Comparison of ENCODE assay signal across 19 cellular contexts in genomic region chr5:171315925-171316257, GRCh38. TPM values are rescaled to one million over a fixed set of nuclear protein-coding genes. Genes with fewer than 3 reads are reported as not detected.
A peak's percentile ranks its signal among the peaks of the same experiment; 100 is the strongest.
DNase-seq lines count a peak whose midpoint lies in the region; ATAC-seq, FAIRE-seq and TF ChIP-seq lines count a peak whose summit lies in the region.
"Had no signal": no experiment of that assay in that cellular context is flagged by ENCODE, and none has a peak within 500 bp of the region (broad histone marks: within the 10 kb centered on the region; RNA-seq: fewer than 3 reads in every experiment).

No MANE protein-coding gene starts in this region.

- H3K36me3 ChIP-seq in breast epithelium (no peaks in the 10 kb centered on the region), mammary epithelial cell (ENCODE audit: insufficient read depth, low read length) (no peaks in the 10 kb centered on the region), astrocyte (ENCODE audit: insufficient read depth, low read length) (no peaks in the 10 kb centered on the region), muscle layer of colon (ENCODE audit: insufficient read depth, low read length) (no peaks in the 10 kb centered on the region), thoracic aorta (no peaks in the 10 kb centered on the region)

- H3K9me3 ChIP-seq in breast epithelium (no peaks in the 10 kb centered on the region), mammary epithelial cell (replicated peaks; ENCODE audit: insufficient read depth, low read length) (no peaks in the 10 kb centered on the region), astrocyte (ENCODE audit: insufficient read depth, low read depth, low read length) (no peaks in the 10 kb centered on the region), muscle layer of colon (ENCODE audit: low read length) (no peaks in the 10 kb centered on the region), thoracic aorta (no peaks in the 10 kb centered on the region)
- H3K9me3 ChIP-seq: Caco-2 had no signal

- H4K20me1 ChIP-seq in mammary epithelial cell (ENCODE audit: insufficient read depth, low read length) (peaks cover 3% of the 10 kb centered on the region), astrocyte (ENCODE audit: insufficient read depth, low read length) (peaks cover 18% of the 10 kb centered on the region)

- H3K9me3 Mint-ChIP-seq in astrocyte (ENCODE audit: unreplicated experiment) = peaks cover 19% of the 10 kb centered on the region
- H3K9me3 Mint-ChIP-seq: nephron progenitor cell had no signal

- ATAC-seq in thoracic aorta (ENCODE audit: insufficient number of reproducible peaks, low FRiP score, low read depth) (no peak), HG03469 (IDR thresholded peaks at IDR 0.05; ENCODE audit: unreplicated experiment) (no peak)
- ATAC-seq: GM12878, PC-3 had no signal

- peaks cover 2% of the 10 kb centered on the region for H3K36me3 Mint-ChIP-seq in astrocyte (ENCODE audit: low read depth, unreplicated experiment)

- H3K27me3 Mint-ChIP-seq in astrocyte (ENCODE audit: low read depth, unreplicated experiment) = peaks cover 77% of the 10 kb centered on the region

- CTCF ChIA-PET in mammary epithelial cell (lab: Charles Lee; ENCODE audit: low non-redundant PET) = no interaction called here

- H3K4me1 ChIP-seq in breast epithelium (peaks cover 9% of the 10 kb centered on the region in 2 donors), mammary epithelial cell (ENCODE audit: insufficient read depth, low read length) (peaks cover 4% of the 10 kb centered on the region), astrocyte (ENCODE audit: insufficient read depth, low read length) (peaks cover 8% of the 10 kb centered on the region), muscle layer of colon (ENCODE audit: insufficient read depth, low read length) (peaks cover 31% of the 10 kb centered on the region), thoracic aorta (ENCODE audit: control insufficient read depth in 1 of 2, low read depth in 2 of 2) (peaks cover 28 to 56% of the 10 kb centered on the region in 2 donors)
- H3K4me1 ChIP-seq: Caco-2 had no signal

- H3K27me3 ChIP-seq in breast epithelium = peaks cover 4 to 99% of the 10 kb centered on the region in 2 donors
- peaks cover 79% of the 10 kb centered on the region for H3K27me3 ChIP-seq in mammary epithelial cell (ENCODE audit: insufficient read depth, low read length)
- peaks cover 92% of the 10 kb centered on the region for H3K27me3 ChIP-seq in astrocyte (ENCODE audit: insufficient read depth, low read length)
- peaks cover 44 to 95% of the 10 kb centered on the region in 2 donors for H3K27me3 ChIP-seq in muscle layer of colon (ENCODE audit: control insufficient read depth in 1 of 2, insufficient read depth in 2 of 2, low read length in 2 of 2)
- peaks cover 17% of the 10 kb centered on the region for H3K27me3 ChIP-seq in thoracic aorta (replicated peaks; ENCODE audit: insufficient read depth)

- H3K79me2 ChIP-seq in mammary epithelial cell (ENCODE audit: insufficient read depth, low read length) (no peaks in the 10 kb centered on the region), astrocyte (ENCODE audit: insufficient read depth, low read length) (no peaks in the 10 kb centered on the region)

- H3K4me1 Mint-ChIP-seq in astrocyte (ENCODE audit: low read depth, unreplicated experiment) = no peaks in the 10 kb centered on the region

- dilution Hi-C loops in mammary epithelial cell (cut with HindIII; ENCODE audit: low sequenced_read_pairs) = no loop called here

- no peak overlapping the region for H2AFZ ChIP-seq in mammary epithelial cell (ENCODE audit: low read depth, low read length)
- H2AFZ ChIP-seq in astrocyte (ENCODE audit: low read depth, low read length) = no peak overlapping the region

- TF ChIP-seq POLR2A in breast epithelium (IDR thresholded peaks at IDR 0.05) = no peak

- H3K4me2 ChIP-seq in mammary epithelial cell (ENCODE audit: insufficient read depth, low read depth, low read length) = no peak overlapping the region
- H3K4me2 ChIP-seq in astrocyte (ENCODE audit: low read length) = peak overlapping the region; percentile 54

- H3K27ac Mint-ChIP-seq in astrocyte (ENCODE audit: unreplicated experiment) = no peak overlapping the region
- H3K27ac Mint-ChIP-seq: nephron progenitor cell had no signal

- intact Hi-C loops in breast epithelium (cut with DNase I; ENCODE audit: low total_unique reads) (no loop called here), mammary epithelial cell (cut with micrococcal nuclease) (no loop called here)

- in situ Hi-C loops in mammary epithelial cell (cut with MboI; ENCODE audit: low sequenced_read_pairs in 2 of 2) = no loop called here

- H3K4me3 ChIP-seq in breast epithelium (peak overlapping the region in 2 of 3 donors; percentile 7 to 55), mammary epithelial cell (replicated peaks in 1 of 3; ENCODE audit: insufficient read depth in 1 of 3, low read depth in 2 of 3, low read length in 3 of 3) (no peak overlapping the region), astrocyte (ENCODE audit: insufficient read depth, low read depth, low read length) (no peak overlapping the region), muscle layer of colon (ENCODE audit: low read depth in 1 of 2, low read length in 2 of 2) (peak overlapping the region; percentile 18 to 38), thoracic aorta (peak overlapping the region; percentile 30)
- H3K4me3 ChIP-seq: GM12878 had no signal

- BruUV-seq in mammary epithelial cell (replicated peaks; lab: Mats Ljungman, UMichigan) = no TSS peak

- FAIRE-seq in astrocyte (lab: Jason Lieb, UNC) = no peak
- FAIRE-seq: GM12878, TTC549 had no signal

- no peak overlapping the region for H3K27ac ChIP-seq in breast epithelium
- H3K27ac ChIP-seq in mammary epithelial cell (ENCODE audit: insufficient read depth, low read depth, low read length) = no peak overlapping the region
- no peak overlapping the region for H3K27ac ChIP-seq in astrocyte (ENCODE audit: low read depth, low read length)
- no peak overlapping the region for H3K27ac ChIP-seq in muscle layer of colon (ENCODE audit: low read depth, low read length)
- no peak overlapping the region for H3K27ac ChIP-seq in thoracic aorta

- no peak for TF ChIP-seq CTCF in breast epithelium (IDR thresholded peaks at IDR 0.05)
- TF ChIP-seq CTCF in mammary epithelial cell (conservative IDR thresholded peaks at IDR 0.05 in 1 of 2, IDR thresholded peaks at IDR 0.05 in 1 of 2; ENCODE audit: extremely low read depth in 1 of 2, insufficient read depth in 1 of 2, low read depth in 1 of 2, low read length in 2 of 2) = no peak
- no peak for TF ChIP-seq CTCF in astrocyte (IDR thresholded peaks at IDR 0.05; ENCODE audit: insufficient read depth, low read depth, low read length)
- TF ChIP-seq CTCF in thoracic aorta (IDR thresholded peaks at IDR 0.05) = no peak

- whole genome bisulfite sequencing in mammary epithelial cell (ENCODE audit: low coverage, missing lambda C conversion rate) = 6% methylated on average over 7 of the region's 20 CpGs

- no peak overlapping the region for H3K4me3 Mint-ChIP-seq in astrocyte (ENCODE audit: unreplicated experiment)
- H3K4me3 Mint-ChIP-seq: nephron progenitor cell had no signal

- H3K9ac ChIP-seq in mammary epithelial cell (ENCODE audit: insufficient read depth, low read length) (no peak overlapping the region), astrocyte (ENCODE audit: low read length) (no peak overlapping the region), muscle layer of colon (ENCODE audit: low read length) (no peak overlapping the region)

- DNase-seq in breast epithelium (ENCODE audit: low spot score in 2 of 2) = no peak
- no peak for DNase-seq in mammary epithelial cell
- no peak for DNase-seq in astrocyte (ENCODE audit: low read depth)
- DNase-seq in thoracic aorta (ENCODE audit: low spot score) = no peak
- DNase-seq in A172 (ENCODE audit: low spot score) = no peak
- DNase-seq in NCI-H226 = no peak
- DNase-seq: activated naive CD4-positive, alpha-beta T cell treated with Interleukin-2 at 50 U/mL for 16 hours; Caco-2; NCI-H2029 treated with DMSO at 0.1 percent for 48 hours; NCI-H526; PC-3 had no signal

RNA-seq across cellular contexts. Expression of gene TLX3, which starts 6.8 kb away (rescaled TPM):
- not detected for total RNA-seq in breast epithelium
- not detected for total RNA-seq in mammary epithelial cell
- not detected for polyA plus RNA-seq in mammary epithelial cell
- polyA minus RNA-seq in mammary epithelial cell = not detected
- not detected in 2 replicates for total RNA-seq in astrocyte
- total RNA-seq in thoracic aorta = not detected
- total RNA-seq in A172 (2014; rRNA removed; shearing (Covaris generic)) = not detected in 2 replicates
- total RNA-seq: Caco-2, GM12878, H4, liver, PC-3, ureter had no signal
- polyA plus RNA-seq: GM12878, liver had no signal

Comparison
In these comparisons a context has a peak if more than half of its experiments do, and no peak if none do; other contexts are left out.
1. H3K4me3 ChIP-seq: peak in breast epithelium (2 of 3), muscle layer of colon (2 of 2) and thoracic aorta (single experiment); none in mammary epithelial cell (0 of 3) and astrocyte (single experiment).